In the genomic region with DNA sequence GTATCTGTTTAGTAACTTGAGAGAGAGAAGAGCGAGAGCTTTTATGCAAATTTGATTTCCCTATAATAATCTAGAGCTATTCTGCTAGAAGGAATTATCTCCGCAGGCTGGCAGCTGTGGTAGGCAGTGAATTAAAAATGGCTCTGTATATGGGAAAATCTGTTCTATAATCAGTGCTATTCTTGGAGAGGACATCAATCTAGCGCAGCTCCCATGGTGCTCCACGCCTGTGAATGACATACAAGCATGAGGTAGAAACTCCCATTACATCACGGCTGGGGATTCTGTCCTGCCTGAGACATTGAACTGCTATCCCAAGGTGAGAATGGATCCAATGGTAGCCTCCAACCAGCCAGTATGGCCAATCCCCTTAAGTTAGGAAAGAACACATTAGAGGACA, we compare ENCODE assay signal across 16 cellular contexts.
"Had no signal": no experiment of that assay in that cellular context is flagged by ENCODE, and none has a peak within 500 bp of the region (broad histone marks: within the 10 kb centered on the region; RNA-seq: fewer than 3 reads in every experiment).

No MANE protein-coding gene starts in this region.

- H3K36me3 ChIP-seq: esophagus muscularis mucosa, gastroesophageal sphincter, heart right ventricle, left lung, lower lobe of right lung had no signal

- H3K27ac ChIP-seq: coronary artery, esophagus muscularis mucosa, foreskin keratinocyte, gastroesophageal sphincter, heart right ventricle, left lung, lower lobe of right lung had no signal

- H3K9me3 ChIP-seq: esophagus muscularis mucosa, gastroesophageal sphincter, left lung, lower lobe of right lung, mucosa of descending colon had no signal

- DNase-seq: dermis blood vessel endothelial cell; effector CD4-positive, alpha-beta T cell; effector memory CD4-positive, alpha-beta T cell; foreskin keratinocyte; heart right ventricle; hippocampal formation; left cardiac atrium; left lung; left ventricle myocardium superior; lower lobe of right lung; mesenchymal stem cell; mucosa of descending colon had no signal

- H3K27me3 ChIP-seq: dorsolateral prefrontal cortex, esophagus muscularis mucosa, foreskin keratinocyte, gastroesophageal sphincter, heart right ventricle, left lung had no signal

- H3K4me3 ChIP-seq: coronary artery, dorsolateral prefrontal cortex, esophagus muscularis mucosa, gastroesophageal sphincter, heart right ventricle, left lung, lower lobe of right lung, mucosa of descending colon had no signal

- H3K4me1 ChIP-seq: esophagus muscularis mucosa, foreskin keratinocyte, gastroesophageal sphincter, heart right ventricle, left lung, lower lobe of right lung had no signal
